In the genomic region with DNA sequence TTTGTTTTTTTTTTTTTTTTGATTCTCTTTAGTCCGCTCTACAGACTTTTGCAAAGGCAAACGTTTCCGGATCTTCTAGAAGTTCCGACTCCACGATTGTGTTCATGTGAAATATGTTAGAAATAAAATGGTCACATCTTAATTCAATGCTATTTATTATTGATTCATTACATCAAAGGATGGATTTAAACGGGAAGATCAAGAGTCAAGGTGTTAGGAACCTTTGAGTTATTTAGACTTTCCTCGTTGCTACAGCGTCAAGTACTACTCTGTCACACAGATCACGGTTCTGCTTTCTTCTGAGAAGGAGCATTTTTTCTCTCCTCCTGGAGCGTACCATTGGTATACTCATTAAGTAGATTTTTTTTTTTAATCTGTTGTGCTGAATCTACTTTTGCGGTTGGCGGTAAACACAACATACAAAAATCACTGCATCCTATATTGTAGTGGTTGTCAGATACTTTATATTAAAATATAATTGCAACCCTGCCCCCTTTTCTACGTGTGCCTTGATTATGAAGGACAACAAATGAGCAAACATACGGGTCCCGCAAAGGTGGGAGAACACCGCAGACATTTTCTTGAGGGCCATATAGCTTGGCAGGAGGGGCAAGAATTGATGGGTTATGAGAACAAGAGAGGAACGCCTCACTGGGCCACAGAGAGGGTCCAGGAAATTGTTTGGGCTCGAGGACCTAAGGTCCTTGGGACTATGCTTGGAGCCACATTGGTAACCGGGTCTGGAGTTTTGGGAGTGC, we compare ENCODE assay signal across 2 cellular contexts.
TF ChIP-seq lines count a peak whose summit lies in the region.

No MANE protein-coding gene starts in this region.

TF ChIP-seq in SK-N-SH, 30 proteins besides CTCF, POLR2A, EP300 and RAD21 (continued from another document):
- TF ChIP-seq, protein P1, sequence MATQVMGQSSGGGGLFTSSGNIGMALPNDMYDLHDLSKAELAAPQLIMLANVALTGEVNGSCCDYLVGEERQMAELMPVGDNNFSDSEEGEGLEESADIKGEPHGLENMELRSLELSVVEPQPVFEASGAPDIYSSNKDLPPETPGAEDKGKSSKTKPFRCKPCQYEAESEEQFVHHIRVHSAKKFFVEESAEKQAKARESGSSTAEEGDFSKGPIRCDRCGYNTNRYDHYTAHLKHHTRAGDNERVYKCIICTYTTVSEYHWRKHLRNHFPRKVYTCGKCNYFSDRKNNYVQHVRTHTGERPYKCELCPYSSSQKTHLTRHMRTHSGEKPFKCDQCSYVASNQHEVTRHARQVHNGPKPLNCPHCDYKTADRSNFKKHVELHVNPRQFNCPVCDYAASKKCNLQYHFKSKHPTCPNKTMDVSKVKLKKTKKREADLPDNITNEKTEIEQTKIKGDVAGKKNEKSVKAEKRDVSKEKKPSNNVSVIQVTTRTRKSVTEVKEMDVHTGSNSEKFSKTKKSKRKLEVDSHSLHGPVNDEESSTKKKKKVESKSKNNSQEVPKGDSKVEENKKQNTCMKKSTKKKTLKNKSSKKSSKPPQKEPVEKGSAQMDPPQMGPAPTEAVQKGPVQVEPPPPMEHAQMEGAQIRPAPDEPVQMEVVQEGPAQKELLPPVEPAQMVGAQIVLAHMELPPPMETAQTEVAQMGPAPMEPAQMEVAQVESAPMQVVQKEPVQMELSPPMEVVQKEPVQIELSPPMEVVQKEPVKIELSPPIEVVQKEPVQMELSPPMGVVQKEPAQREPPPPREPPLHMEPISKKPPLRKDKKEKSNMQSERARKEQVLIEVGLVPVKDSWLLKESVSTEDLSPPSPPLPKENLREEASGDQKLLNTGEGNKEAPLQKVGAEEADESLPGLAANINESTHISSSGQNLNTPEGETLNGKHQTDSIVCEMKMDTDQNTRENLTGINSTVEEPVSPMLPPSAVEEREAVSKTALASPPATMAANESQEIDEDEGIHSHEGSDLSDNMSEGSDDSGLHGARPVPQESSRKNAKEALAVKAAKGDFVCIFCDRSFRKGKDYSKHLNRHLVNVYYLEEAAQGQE (IDR thresholded peaks at IDR 0.05; ENCODE audit: low read depth, low read length): no peak

TF ChIP-seq in SK-N-SH treated with all-trans-retinoic acid at 6 μM for 48 hours, 23 proteins besides CTCF, POLR2A, EP300 and RAD21 (continued from another document):
- TF ChIP-seq, protein P2, sequence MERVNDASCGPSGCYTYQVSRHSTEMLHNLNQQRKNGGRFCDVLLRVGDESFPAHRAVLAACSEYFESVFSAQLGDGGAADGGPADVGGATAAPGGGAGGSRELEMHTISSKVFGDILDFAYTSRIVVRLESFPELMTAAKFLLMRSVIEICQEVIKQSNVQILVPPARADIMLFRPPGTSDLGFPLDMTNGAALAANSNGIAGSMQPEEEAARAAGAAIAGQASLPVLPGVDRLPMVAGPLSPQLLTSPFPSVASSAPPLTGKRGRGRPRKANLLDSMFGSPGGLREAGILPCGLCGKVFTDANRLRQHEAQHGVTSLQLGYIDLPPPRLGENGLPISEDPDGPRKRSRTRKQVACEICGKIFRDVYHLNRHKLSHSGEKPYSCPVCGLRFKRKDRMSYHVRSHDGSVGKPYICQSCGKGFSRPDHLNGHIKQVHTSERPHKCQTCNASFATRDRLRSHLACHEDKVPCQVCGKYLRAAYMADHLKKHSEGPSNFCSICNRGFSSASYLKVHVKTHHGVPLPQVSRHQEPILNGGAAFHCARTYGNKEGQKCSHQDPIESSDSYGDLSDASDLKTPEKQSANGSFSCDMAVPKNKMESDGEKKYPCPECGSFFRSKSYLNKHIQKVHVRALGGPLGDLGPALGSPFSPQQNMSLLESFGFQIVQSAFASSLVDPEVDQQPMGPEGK (CRISPR knock-in tag; IDR thresholded peaks at IDR 0.05; ENCODE audit: borderline replicate concordance): no peak
- TF ChIP-seq OSR1 (CRISPR knock-in tag; IDR thresholded peaks at IDR 0.05) (no peak), ZFP3 (CRISPR knock-in tag; IDR thresholded peaks at IDR 0.05) (no peak), ZNF8 (CRISPR knock-in tag; IDR thresholded peaks at IDR 0.05) (no peak), PPARA (CRISPR knock-in tag; IDR thresholded peaks at IDR 0.05; ENCODE audit: borderline replicate concordance) (no peak), ZNF565 (CRISPR knock-in tag; conservative IDR thresholded peaks at IDR 0.05; ENCODE audit: low read depth) (no peak), GLIS3 (CRISPR knock-in tag; IDR thresholded peaks at IDR 0.05) (no peak), RARB (CRISPR knock-in tag; IDR thresholded peaks at IDR 0.05) (no peak), ESRRG (CRISPR knock-in tag; IDR thresholded peaks at IDR 0.05) (no peak), CSDC2 (CRISPR knock-in tag; IDR thresholded peaks at IDR 0.05) (no peak), SNAI2 (CRISPR knock-in tag; IDR thresholded peaks at IDR 0.05) (no peak), ZNF70 (CRISPR knock-in tag; IDR thresholded peaks at IDR 0.05) (no peak)
